19 cellular contexts compared by ENCODE assay signal in genomic region chr1:5645929-5646328, GRCh38.
"Had no signal": no experiment of that assay in that cellular context is flagged by ENCODE, and none has a peak within 500 bp of the region (broad histone marks: within the 10 kb centered on the region; RNA-seq: fewer than 3 reads in every experiment).

No MANE protein-coding gene starts in this region.

- DNase-seq: KBM-7, MV-4-11, NCI-H1048, NCI-H1105, NCI-H1417, NCI-H1436 treated with DMSO at 0.1 percent for 48 hours, NCI-H1694, NCI-H187 treated with DMSO at 0.1 percent for 48 hours, NCI-H2029 treated with DMSO at 0.1 percent for 48 hours, NCI-H2171 treated with DMSO at 0.1 percent for 48 hours, NCI-H2227 treated with DMSO at 0.1 percent for 48 hours, NCI-H524, NCI-H526 treated with DMSO at 0.1 percent for 48 hours, NCI-H748 treated with DMSO at 0.1 percent for 48 hours, Right ventricle myocardium superior, RPMI8226, SIG-M5 had no signal

- H3K4me3 ChIP-seq: SJSA1, SK-N-MC had no signal

- H3K9me3 ChIP-seq: SJSA1 had no signal

- H3K27me3 ChIP-seq: SJSA1 had no signal

- H3K4me1 ChIP-seq: SJSA1 had no signal

- H3K27ac ChIP-seq: SJSA1, SK-N-MC had no signal

- H3K36me3 ChIP-seq: SJSA1 had no signal
